In genomic region chr17:8041249-8041928, GRCh38 we compare ENCODE assay signal across 8 cellular contexts. TPM values are rescaled to one million over a fixed set of nuclear protein-coding genes. Genes with fewer than 3 reads are reported as not detected.
DNase-seq lines count a peak whose midpoint lies in the region; ATAC-seq and TF ChIP-seq lines count a peak whose summit lies in the region.

No MANE protein-coding gene starts in this region.

- peaks cover 0 to 8% (median 0%) of the 10 kb centered on the region in 5 experiments for H3K9me3 Mint-ChIP-seq in brain

- ATAC-seq in GM19324 (IDR thresholded peaks at IDR 0.05; ENCODE audit: low FRiP score, unreplicated experiment): no peak
- ATAC-seq in HG03442 (IDR thresholded peaks at IDR 0.05; ENCODE audit: unreplicated experiment): no peak

- H3K27ac Mint-ChIP-seq in brain: peak overlapping the region; percentile 5 to 61 (median 36)

- H3K36me3 Mint-ChIP-seq in brain: no peaks in the 10 kb centered on the region

- peaks cover 22% of the 10 kb centered on the region for H3K27me3 Mint-ChIP-seq in brain

- H3K4me1 Mint-ChIP-seq in brain: peaks cover 14% of the 10 kb centered on the region

- TF ChIP-seq CTCF in brain (conservative IDR thresholded peaks at IDR 0.05): peak; percentile 66 to 68

- DNase-seq in DMS79 (lab: John Stamatoyannopoulos, UW): peak; percentile 4
- peak; percentile 61 for DNase-seq in HT-29 (ENCODE audit: low spot score)
- DNase-seq in SHP77 (lab: John Stamatoyannopoulos, UW): peak; percentile 68 to 81
- DNase-seq in inferior parietal cortex (ENCODE audit: extremely low spot score): peak; percentile 74
- peak; percentile 43 to 51 for DNase-seq in stimulated activated CD4-positive, alpha-beta T cell treated with anti-CD3 and anti-CD28 coated beads, Interleukin-2, amount 100 ng/mL, for 24 hours

- peak overlapping the region in 1 of 5 experiments; percentile 48 for H3K4me3 Mint-ChIP-seq in brain

RNA-seq across cellular contexts. Expression of gene ALOX15B, which starts 2.5 kb away (rescaled TPM):
- not detected in 2 replicates for total RNA-seq in HT-29 (2014; rRNA removed; shearing (Covaris generic))
- 0.12 TPM for polyA plus RNA-seq in brain (ENCODE audit: insufficient read depth, low read depth, low replicate concordance)

RNA-seq across cellular contexts. Expression of gene GUCY2D, which starts 39.0 kb away (rescaled TPM):
- 0.03 TPM in 1 of 2 replicates, not detected in the other for total RNA-seq in HT-29 (2014; rRNA removed; shearing (Covaris generic))
- not detected for polyA plus RNA-seq in brain (ENCODE audit: insufficient read depth, low read depth, low replicate concordance)

RNA-seq across cellular contexts. Expression of gene ALOX12B, which starts 46.1 kb away (rescaled TPM):
- total RNA-seq in HT-29 (2014; rRNA removed; shearing (Covaris generic)): 0.97 TPM in 1 of 2 replicates, not detected in the other
- 1.1 TPM for polyA plus RNA-seq in brain (ENCODE audit: insufficient read depth, low read depth, low replicate concordance)

Comparison
In these comparisons a context has a peak if more than half of its experiments do, and no peak if none do; other contexts are left out.
1. DNase-seq: peak in every context shown above with its lines; median percentile 74 in SHP77; 74 in inferior parietal cortex; 61 in HT-29; 47 in stimulated activated CD4-positive, alpha-beta T cell treated with anti-CD3 and anti-CD28 coated beads, Interleukin-2, amount 100 ng/mL, for 24 hours; 4 in DMS79.